Comparison of ENCODE assay signal across 17 cellular contexts in the genomic region with DNA sequence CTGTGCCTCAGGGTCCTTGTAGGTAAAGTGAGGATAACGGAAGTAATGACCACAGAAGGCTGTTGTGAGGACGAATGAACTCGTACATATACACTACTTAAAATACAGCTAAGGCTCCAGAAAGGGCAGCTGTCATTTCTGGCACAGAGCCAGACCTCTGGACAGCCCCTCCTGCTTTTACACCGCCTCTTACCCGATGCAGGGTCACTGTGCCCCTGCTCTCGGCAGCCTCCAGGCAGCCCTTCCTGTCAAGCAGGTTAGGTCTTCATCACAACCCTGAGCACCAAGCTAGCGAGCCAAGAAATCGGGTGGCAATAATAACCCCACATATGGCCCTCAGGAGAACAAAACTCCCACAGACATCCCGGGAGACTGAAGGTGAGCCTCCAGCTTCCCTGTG. TPM values are rescaled to one million over a fixed set of nuclear protein-coding genes. Genes with fewer than 3 reads are reported as not detected.
DNase-seq lines count a peak whose midpoint lies in the region; ATAC-seq and TF ChIP-seq lines count a peak whose summit lies in the region.
"Had no signal": no experiment of that assay in that cellular context is flagged by ENCODE, and none has a peak within 500 bp of the region (broad histone marks: within the 10 kb centered on the region; RNA-seq: fewer than 3 reads in every experiment).

No MANE protein-coding gene starts in this region.

- H3K4me1 ChIP-seq in GM23338 (ENCODE audit: insufficient read depth) (no peaks in the 10 kb centered on the region), right cardiac atrium (ENCODE audit: control insufficient read depth, insufficient read depth, low read length) (no peaks in the 10 kb centered on the region)
- H3K4me1 ChIP-seq: Caco-2, testis had no signal

- no peaks in the 10 kb centered on the region for H3K36me3 ChIP-seq in GM23338 (ENCODE audit: insufficient read depth)

- intact Hi-C loops in right cardiac atrium (cut with DNase I) = no loop called here

- H3K27me3 Mint-ChIP-seq in GM23338 (ENCODE audit: insufficient read depth, low read depth, poor library complexity) = peaks cover 10% of the 10 kb centered on the region
- H3K27me3 Mint-ChIP-seq: activated CD4-positive, alpha-beta T cell treated with anti-CD3 and anti-CD28 coated beads, Interleukin-2, amount 10 ng/mL, durations not matched to agents 7 days and 5 days; activated T-cell treated with anti-CD3 and anti-CD28 coated beads, Interleukin-2, amount 50 U/mL, for 24 hours; effector memory CD8-positive, alpha-beta T cell; naive B cell had no signal

- H2AFZ ChIP-seq in GM23338 = no peak overlapping the region

- no peak for ATAC-seq in GM23338
- ATAC-seq in right cardiac atrium = no peak
- no peak for ATAC-seq in omental fat pad (ENCODE audit: low FRiP score)
- ATAC-seq: effector memory CD8-positive, alpha-beta T cell; left ventricle myocardium superior had no signal

- no peak overlapping the region for H3K27ac Mint-ChIP-seq in GM23338

- H3K36me3 Mint-ChIP-seq in GM23338 (ENCODE audit: low read depth) = no peaks in the 10 kb centered on the region

- no peak overlapping the region for H3K4me3 Mint-ChIP-seq in GM23338
- H3K4me3 Mint-ChIP-seq: activated CD4-positive, alpha-beta T cell treated with anti-CD3 and anti-CD28 coated beads, Interleukin-2, amount 10 ng/mL, durations not matched to agents 7 days and 5 days; activated T-cell treated with anti-CD3 and anti-CD28 coated beads, Interleukin-2, amount 50 U/mL, for 24 hours; effector memory CD8-positive, alpha-beta T cell; naive B cell had no signal

- H3K27ac ChIP-seq in GM23338 (ENCODE audit: low read depth) (no peak overlapping the region), right cardiac atrium (ENCODE audit: low read length) (no peak overlapping the region)
- H3K27ac ChIP-seq: testis had no signal

- no peak overlapping the region for H3K4me3 ChIP-seq in GM23338
- H3K4me3 ChIP-seq in right cardiac atrium (ENCODE audit: low read length) = no peak overlapping the region
- H3K4me3 ChIP-seq: testis had no signal

- no peaks in the 10 kb centered on the region for H3F3A ChIP-seq in GM23338 (replicated peaks; ENCODE audit: low read depth)

- no peaks in the 10 kb centered on the region for H3K79me2 ChIP-seq in GM23338 (replicated peaks; ENCODE audit: insufficient read depth)

- H3K27me3 ChIP-seq in GM23338 (ENCODE audit: insufficient read depth) (no peaks in the 10 kb centered on the region), right cardiac atrium (ENCODE audit: control insufficient read depth, insufficient read depth) (no peaks in the 10 kb centered on the region)
- H3K27me3 ChIP-seq: testis had no signal

- DNase-seq in NCI-H748 (lab: John Stamatoyannopoulos, UW; ENCODE audit: unreplicated experiment) (peak; percentile 76), NCI-H748 treated with DMSO at 0.1 percent for 48 hours (lab: John Stamatoyannopoulos, UW) (no peak), NCI-H146 (lab: John Stamatoyannopoulos, UW) (peak; percentile 53), RPMI8226 (peak; percentile 23), retina (peak; percentile 30), GM23338 (ENCODE audit: low spot score) (no peak), right cardiac atrium (no peak), omental fat pad (ENCODE audit: low spot score) (no peak)
- DNase-seq: activated CD4-positive, alpha-beta T cell treated with anti-CD3 and anti-CD28 coated beads, Interleukin-2, amount 10 ng/mL, durations not matched to agents 7 days and 5 days; activated T-cell treated with anti-CD3 and anti-CD28 coated beads, Interleukin-2, amount 50 U/mL, for 24 hours; Caco-2; effector memory CD8-positive, alpha-beta T cell; left ventricle myocardium superior; naive B cell; stimulated activated CD4-positive, alpha-beta T cell treated with anti-CD3 and anti-CD28 coated beads, Interleukin-1b, Interleukin-23, amount 100 ng/mL, for 48 hours; testis had no signal

- no peaks in the 10 kb centered on the region for H3K9me2 ChIP-seq in GM23338 (ENCODE audit: insufficient read depth)

- no peak overlapping the region for H3K4me2 ChIP-seq in GM23338

- no peak for TF ChIP-seq CTCF in GM23338 (conservative IDR thresholded peaks at IDR 0.05; ENCODE audit: low read depth in 2 of 2)
- TF ChIP-seq CTCF in omental fat pad (IDR thresholded peaks at IDR 0.05) = no peak

- no peaks in the 10 kb centered on the region for H4K20me1 ChIP-seq in GM23338 (replicated peaks; ENCODE audit: insufficient read depth)

- peaks cover 6% of the 10 kb centered on the region; the same call in 2 of the 3 replicates for H3K4me1 Mint-ChIP-seq in GM23338

- H3K9me3 Mint-ChIP-seq in GM23338 = no peaks in the 10 kb centered on the region
- H3K9me3 Mint-ChIP-seq: activated CD4-positive, alpha-beta T cell treated with anti-CD3 and anti-CD28 coated beads, Interleukin-2, amount 10 ng/mL, durations not matched to agents 7 days and 5 days; activated T-cell treated with anti-CD3 and anti-CD28 coated beads, Interleukin-2, amount 50 U/mL, for 24 hours; effector memory CD8-positive, alpha-beta T cell; naive B cell had no signal

- H3K9me3 ChIP-seq in right cardiac atrium (ENCODE audit: control insufficient read depth, low read length) = no peaks in the 10 kb centered on the region
- H3K9me3 ChIP-seq: Caco-2, testis had no signal

- WGBS in right cardiac atrium = 52% methylated on average over 9 of the region's 9 CpGs

TF ChIP-seq in GM23338, 12 proteins besides CTCF, POLR2A, EP300 and RAD21 (continues in another document):
- TF ChIP-seq ZNF331 (CRISPR knock-in tag; IDR thresholded peaks at IDR 0.05; ENCODE audit: low read depth) (no peak), EZH2 (IDR thresholded peaks at IDR 0.05; ENCODE audit: low read depth, unreplicated experiment) (no peak), POLR2AphosphoS5 (IDR thresholded peaks at IDR 0.05; ENCODE audit: low read depth) (no peak)
- TF ChIP-seq, protein P1, sequence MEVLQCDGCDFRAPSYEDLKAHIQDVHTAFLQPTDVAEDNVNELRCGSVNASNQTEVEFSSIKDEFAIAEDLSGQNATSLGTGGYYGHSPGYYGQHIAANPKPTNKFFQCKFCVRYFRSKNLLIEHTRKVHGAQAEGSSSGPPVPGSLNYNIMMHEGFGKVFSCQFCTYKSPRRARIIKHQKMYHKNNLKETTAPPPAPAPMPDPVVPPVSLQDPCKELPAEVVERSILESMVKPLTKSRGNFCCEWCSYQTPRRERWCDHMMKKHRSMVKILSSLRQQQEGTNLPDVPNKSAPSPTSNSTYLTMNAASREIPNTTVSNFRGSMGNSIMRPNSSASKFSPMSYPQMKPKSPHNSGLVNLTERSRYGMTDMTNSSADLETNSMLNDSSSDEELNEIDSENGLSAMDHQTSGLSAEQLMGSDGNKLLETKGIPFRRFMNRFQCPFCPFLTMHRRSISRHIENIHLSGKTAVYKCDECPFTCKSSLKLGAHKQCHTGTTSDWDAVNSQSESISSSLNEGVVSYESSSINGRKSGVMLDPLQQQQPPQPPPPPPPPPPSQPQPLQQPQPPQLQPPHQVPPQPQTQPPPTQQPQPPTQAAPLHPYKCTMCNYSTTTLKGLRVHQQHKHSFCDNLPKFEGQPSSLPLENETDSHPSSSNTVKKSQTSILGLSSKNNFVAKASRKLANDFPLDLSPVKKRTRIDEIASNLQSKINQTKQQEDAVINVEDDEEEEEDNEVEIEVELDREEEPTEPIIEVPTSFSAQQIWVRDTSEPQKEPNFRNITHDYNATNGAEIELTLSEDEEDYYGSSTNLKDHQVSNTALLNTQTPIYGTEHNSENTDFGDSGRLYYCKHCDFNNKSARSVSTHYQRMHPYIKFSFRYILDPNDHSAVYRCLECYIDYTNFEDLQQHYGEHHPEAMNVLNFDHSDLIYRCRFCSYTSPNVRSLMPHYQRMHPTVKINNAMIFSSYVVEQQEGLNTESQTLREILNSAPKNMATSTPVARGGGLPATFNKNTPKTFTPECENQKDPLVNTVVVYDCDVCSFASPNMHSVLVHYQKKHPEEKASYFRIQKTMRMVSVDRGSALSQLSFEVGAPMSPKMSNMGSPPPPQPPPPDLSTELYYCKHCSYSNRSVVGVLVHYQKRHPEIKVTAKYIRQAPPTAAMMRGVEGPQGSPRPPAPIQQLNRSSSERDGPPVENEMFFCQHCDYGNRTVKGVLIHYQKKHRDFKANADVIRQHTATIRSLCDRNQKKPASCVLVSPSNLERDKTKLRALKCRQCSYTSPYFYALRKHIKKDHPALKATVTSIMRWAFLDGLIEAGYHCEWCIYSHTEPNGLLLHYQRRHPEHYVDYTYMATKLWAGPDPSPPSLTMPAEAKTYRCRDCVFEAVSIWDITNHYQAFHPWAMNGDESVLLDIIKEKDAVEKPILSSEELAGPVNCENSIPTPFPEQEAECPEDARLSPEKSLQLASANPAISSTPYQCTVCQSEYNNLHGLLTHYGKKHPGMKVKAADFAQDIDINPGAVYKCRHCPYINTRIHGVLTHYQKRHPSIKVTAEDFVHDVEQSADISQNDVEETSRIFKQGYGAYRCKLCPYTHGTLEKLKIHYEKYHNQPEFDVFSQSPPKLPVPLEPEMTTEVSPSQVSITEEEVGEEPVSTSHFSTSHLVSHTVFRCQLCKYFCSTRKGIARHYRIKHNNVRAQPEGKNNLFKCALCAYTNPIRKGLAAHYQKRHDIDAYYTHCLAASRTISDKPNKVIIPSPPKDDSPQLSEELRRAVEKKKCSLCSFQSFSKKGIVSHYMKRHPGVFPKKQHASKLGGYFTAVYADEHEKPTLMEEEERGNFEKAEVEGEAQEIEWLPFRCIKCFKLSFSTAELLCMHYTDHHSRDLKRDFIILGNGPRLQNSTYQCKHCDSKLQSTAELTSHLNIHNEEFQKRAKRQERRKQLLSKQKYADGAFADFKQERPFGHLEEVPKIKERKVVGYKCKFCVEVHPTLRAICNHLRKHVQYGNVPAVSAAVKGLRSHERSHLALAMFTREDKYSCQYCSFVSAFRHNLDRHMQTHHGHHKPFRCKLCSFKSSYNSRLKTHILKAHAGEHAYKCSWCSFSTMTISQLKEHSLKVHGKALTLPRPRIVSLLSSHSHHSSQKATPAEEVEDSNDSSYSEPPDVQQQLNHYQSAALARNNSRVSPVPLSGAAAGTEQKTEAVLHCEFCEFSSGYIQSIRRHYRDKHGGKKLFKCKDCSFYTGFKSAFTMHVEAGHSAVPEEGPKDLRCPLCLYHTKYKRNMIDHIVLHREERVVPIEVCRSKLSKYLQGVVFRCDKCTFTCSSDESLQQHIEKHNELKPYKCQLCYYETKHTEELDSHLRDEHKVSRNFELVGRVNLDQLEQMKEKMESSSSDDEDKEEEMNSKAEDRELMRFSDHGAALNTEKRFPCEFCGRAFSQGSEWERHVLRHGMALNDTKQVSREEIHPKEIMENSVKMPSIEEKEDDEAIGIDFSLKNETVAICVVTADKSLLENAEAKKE (CRISPR knock-in tag; IDR thresholded peaks at IDR 0.05) = no peak

RNA-seq across cellular contexts. Expression of a gene that starts 8.5 kb away (rescaled TPM):
- 1.6 and 2.4 TPM in 2 replicates for total RNA-seq in GM23338 (2014; rRNA removed; shearing (Covaris generic))
- polyA plus RNA-seq in GM23338 (2016; fragmentation: Nextera tagmentation; extraction: Ambion mirVana) (0.42 TPM in 1 of 2 replicates, not detected in the other), right cardiac atrium (3.6 TPM)
- total RNA-seq in right cardiac atrium (10 to 100 TPM in 1 of 4 donors, 1 to 10 TPM in 3; 1.3 to 11.8 (median 6.6) TPM), omental fat pad (1 to 10 TPM in 2 of 4 donors, under 1 TPM in 2; 0.84 to 6.6 (median 1.3) TPM)
- total RNA-seq: A673, Caco-2 had no signal

RNA-seq across cellular contexts. Expression of a gene that starts 53.1 kb away (rescaled TPM):
- 30.6 and 33.9 TPM in 2 replicates for total RNA-seq in GM23338 (2014; rRNA removed; shearing (Covaris generic))
- polyA plus RNA-seq in GM23338 (2016; fragmentation: Nextera tagmentation; extraction: Ambion mirVana) = 14.7 and 15.4 TPM in 2 replicates
- 1 to 10 TPM; 2.5 to 6.5 (median 4.2) TPM for total RNA-seq in right cardiac atrium
- polyA plus RNA-seq in right cardiac atrium = 4.0 TPM
- total RNA-seq in omental fat pad = 1 to 10 TPM; 1.7 to 7.5 (median 5.5) TPM

Comparison
In these comparisons a context has a peak if more than half of its experiments do, and no peak if none do; other contexts are left out.
1. DNase-seq: peak in NCI-H748 (single experiment), NCI-H146 (single experiment), RPMI8226 (single experiment) and retina (single experiment); none in NCI-H748 treated with DMSO at 0.1 percent for 48 hours (single experiment), GM23338 (single experiment), right cardiac atrium (0 of 3) and omental fat pad (single experiment).